Comparison of ENCODE assay signal across 8 cellular contexts in the genomic region with DNA sequence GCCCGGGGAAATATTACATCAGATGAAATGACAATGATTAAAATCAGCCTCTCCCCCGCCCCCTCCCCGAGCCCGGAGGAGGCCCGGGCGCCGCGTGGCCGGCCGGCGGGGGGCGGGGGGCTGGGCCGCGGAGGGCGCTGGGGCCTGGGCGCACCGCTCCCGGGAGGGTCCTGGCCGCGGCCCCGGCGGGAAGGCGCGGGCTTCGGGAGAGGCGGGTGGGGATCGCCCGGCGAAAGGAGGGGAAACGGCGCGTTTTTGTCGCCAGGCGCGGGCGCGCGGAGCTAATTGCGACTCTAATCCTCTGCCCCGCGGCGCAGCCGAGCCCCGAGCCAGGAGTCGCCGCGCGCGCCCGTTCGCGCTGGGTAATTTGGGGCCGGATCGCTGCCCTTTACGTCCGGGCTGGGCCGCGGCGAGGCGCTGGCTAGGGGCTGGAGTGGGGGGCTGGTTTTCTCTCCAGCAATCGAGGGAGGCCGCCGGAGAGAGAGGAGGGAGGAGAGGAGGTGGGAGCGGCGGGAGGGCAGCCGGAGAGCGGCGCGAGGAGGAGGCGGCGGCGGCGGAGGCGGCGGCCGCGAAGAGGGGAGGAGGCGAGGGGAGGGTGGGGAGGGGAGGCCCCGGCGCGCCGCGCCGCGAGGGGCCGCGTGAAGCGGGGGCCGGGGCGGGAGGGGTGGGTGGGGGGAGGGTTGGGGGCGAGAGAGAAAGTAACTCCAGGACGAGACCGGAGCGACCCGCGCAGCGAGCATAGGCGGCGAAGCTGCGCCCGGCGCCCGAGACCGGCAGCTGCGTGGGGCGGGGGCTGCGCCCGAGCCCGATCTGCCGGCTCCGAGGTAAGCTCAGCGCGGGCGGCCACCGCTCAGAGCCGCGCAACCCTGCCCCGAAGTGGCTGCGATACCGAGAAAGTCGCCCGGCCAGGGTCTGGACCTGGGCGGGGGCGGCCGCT. TPM values are rescaled to one million over a fixed set of nuclear protein-coding genes. Genes with fewer than 3 reads are reported as not detected.
A peak's percentile ranks its signal among the peaks of the same experiment; 100 is the strongest.
DNase-seq lines count a peak whose midpoint lies in the region; ATAC-seq and TF ChIP-seq lines count a peak whose summit lies in the region.

A gene with protein sequence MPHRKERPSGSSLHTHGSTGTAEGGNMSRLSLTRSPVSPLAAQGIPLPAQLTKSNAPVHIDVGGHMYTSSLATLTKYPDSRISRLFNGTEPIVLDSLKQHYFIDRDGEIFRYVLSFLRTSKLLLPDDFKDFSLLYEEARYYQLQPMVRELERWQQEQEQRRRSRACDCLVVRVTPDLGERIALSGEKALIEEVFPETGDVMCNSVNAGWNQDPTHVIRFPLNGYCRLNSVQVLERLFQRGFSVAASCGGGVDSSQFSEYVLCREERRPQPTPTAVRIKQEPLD (plus strand): TSS at position 707 of the 937 bp plus-strand sequence. CDS start 3,585 bp downstream, outside the sequence.

- peak within 1 kb of the TSS; percentile 96 for H3K27ac ChIP-seq in hepatocyte

- peaks cover 17% of the 10 kb centered on the region for H3K79me2 ChIP-seq in hepatocyte

- no peak for TF ChIP-seq CTCF in hepatocyte (IDR thresholded peaks at IDR 0.05; ENCODE audit: poor library complexity)

- H4K20me1 ChIP-seq in hepatocyte (ENCODE audit: insufficient read depth, poor library complexity, severe bottlenecking) = no peaks in the 10 kb centered on the region

- H2AFZ ChIP-seq in hepatocyte = peak within 1 kb of the TSS; percentile 90

- no peaks in the 10 kb centered on the region for H3K36me3 ChIP-seq in hepatocyte (replicated peaks; ENCODE audit: insufficient read depth, low read depth)

- peaks cover 5% of the 10 kb centered on the region for H3K4me1 ChIP-seq in hepatocyte (ENCODE audit: insufficient read depth)

- DNase-seq in NCI-H345 (lab: John Stamatoyannopoulos, UW) (peak; percentile 35), NCI-H345 treated with DMSO at 0.1 percent for 48 hours (lab: John Stamatoyannopoulos, UW; ENCODE audit: unreplicated experiment) (no peak), NOMO-1 (lab: John Stamatoyannopoulos, UW; ENCODE audit: unreplicated experiment in 2 of 2) (peak; percentile 21 to 34), astrocyte of the hippocampus (ENCODE audit: low read depth, low spot score) (peak; percentile 81), hepatocyte (ENCODE audit: low spot score) (peak; percentile 68), renal cortical epithelial cell (ENCODE audit: low read depth) (no peak)
- no peak for DNase-seq in central memory CD4-positive, alpha-beta T cell

- H3K4me3 ChIP-seq in hepatocyte = peak within 1 kb of the TSS; percentile 93

- no peaks in the 10 kb centered on the region for H3K9me3 ChIP-seq in hepatocyte (ENCODE audit: low read depth)

- H3K9me2 ChIP-seq in hepatocyte (replicated peaks; ENCODE audit: insufficient read depth) = no peaks in the 10 kb centered on the region

- ATAC-seq in HG02642 (IDR thresholded peaks at IDR 0.05; ENCODE audit: poor library complexity, unreplicated experiment) = no peak

- peak within 1 kb of the TSS; percentile 97 for H3K4me2 ChIP-seq in hepatocyte

- 0% methylated on average over 42 of the region's 125 CpGs for WGBS in hepatocyte (ENCODE audit: low lambda C conversion rate, missing lambda C conversion rate)

- no peaks in the 10 kb centered on the region for H3K27me3 ChIP-seq in hepatocyte

RNA-seq across cellular contexts. Expression of the gene that starts here (rescaled TPM):
- total RNA-seq in hepatocyte (25.9 and 55.8 TPM in 2 replicates), renal cortical epithelial cell (6.3 and 28.2 TPM in 2 replicates)
- 8.4 and 10.1 TPM in 2 replicates for polyA plus RNA-seq in hepatocyte

Comparison
In these comparisons a context has a peak if more than half of its experiments do, and no peak if none do; other contexts are left out.
1. DNase-seq: peak in NCI-H345 (single experiment), NOMO-1 (2 of 2), astrocyte of the hippocampus (single experiment) and hepatocyte (single experiment); none in NCI-H345 treated with DMSO at 0.1 percent for 48 hours (single experiment), renal cortical epithelial cell (single experiment) and central memory CD4-positive, alpha-beta T cell (single experiment).